Comparison of ENCODE assay signal across 14 cellular contexts in the genomic region with DNA sequence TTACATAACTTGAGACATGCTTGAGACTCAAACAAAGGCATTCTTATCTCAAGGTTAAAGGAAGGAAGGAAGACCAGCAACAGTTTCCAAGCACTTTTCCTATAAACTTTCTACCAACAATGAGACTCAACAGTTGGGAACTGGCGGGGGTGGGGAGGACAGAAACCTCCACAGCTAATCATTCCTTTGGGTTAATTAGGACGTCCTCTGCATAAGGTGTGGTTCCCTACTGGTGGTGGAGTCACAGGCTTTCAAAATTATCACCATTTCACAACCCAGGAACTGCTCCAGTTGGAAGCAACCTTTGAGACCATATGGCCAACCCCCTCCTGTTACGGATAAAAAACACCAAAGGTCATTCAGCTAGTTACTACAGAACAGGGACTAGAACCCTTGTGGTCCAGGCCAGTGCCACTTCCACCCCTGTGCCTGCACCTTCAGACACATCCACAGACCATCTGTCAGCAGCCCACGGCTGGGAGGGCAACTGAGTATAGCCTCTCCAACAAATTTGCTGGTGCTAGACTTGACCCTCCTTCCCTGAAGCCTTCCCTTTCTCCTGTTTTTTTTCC. TPM values are rescaled to one million over a fixed set of nuclear protein-coding genes. Genes with fewer than 3 reads are reported as not detected.
DNase-seq lines count a peak whose midpoint lies in the region; ATAC-seq and TF ChIP-seq lines count a peak whose summit lies in the region.
"Had no signal": no experiment of that assay in that cellular context is flagged by ENCODE, and none has a peak within 500 bp of the region (broad histone marks: within the 10 kb centered on the region; RNA-seq: fewer than 3 reads in every experiment).

No MANE protein-coding gene starts in this region.

- DNase-seq in NB4 (ENCODE audit: low read depth): peak; percentile 75
- peak; percentile 49 for DNase-seq in endodermal cell
- peak; percentile 38 to 78 (median 60) for DNase-seq in right lobe of liver
- no peak for DNase-seq in activated CD4-positive, alpha-beta T cell treated with anti-CD3 and anti-CD28 coated beads, Interleukin-2, amount 50 U/mL, for 48 hours
- no peak for DNase-seq in NCI-H2227 (lab: John Stamatoyannopoulos, UW; ENCODE audit: unreplicated experiment)
- no peak for DNase-seq in cortex of kidney (lab: John Stamatoyannopoulos, UW)
- no peak for DNase-seq in GOT3 (lab: John Stamatoyannopoulos, UW)
- DNase-seq: activated T-cell treated with anti-CD3 and anti-CD28 coated beads, Interleukin-2, amount 50 U/mL, for 24 hours; NCI-H146; NCI-H774; SIG-M5 had no signal

- intact Hi-C loops in right lobe of liver (cut with DNase I): no loop called here

- TF ChIP-seq CTCF in NB4 (IDR thresholded peaks at IDR 0.05; ENCODE audit: low read depth, low read length) (no peak), endodermal cell (conservative IDR thresholded peaks at IDR 0.05) (no peak), right lobe of liver (IDR thresholded peaks at IDR 0.05) (no peak)

- H3K4me1 Mint-ChIP-seq in endodermal cell: peaks cover 22% of the 10 kb centered on the region

- TF ChIP-seq POLR2A in NB4 (IDR thresholded peaks at IDR 0.05; ENCODE audit: extremely low read depth, insufficient read length): no peak
- TF ChIP-seq POLR2A in right lobe of liver (IDR thresholded peaks at IDR 0.05): peak; percentile 41

- no peaks in the 10 kb centered on the region for H3K36me3 ChIP-seq in endodermal cell (ENCODE audit: control insufficient read depth, insufficient read depth, low read length)
- no peaks in the 10 kb centered on the region for H3K36me3 ChIP-seq in right lobe of liver
- H3K36me3 ChIP-seq in subcutaneous abdominal adipose tissue (ENCODE audit: control insufficient read depth in 5 of 5, insufficient read depth in 5 of 5, low read length in 5 of 5): no peaks in the 10 kb centered on the region
- H3K36me3 ChIP-seq: BLaER1 treated with 17β-estradiol and CSF1 and Interleukin-3, amounts not matched to agents 10 nM and 100 nM had no signal

- H3K4me3 Mint-ChIP-seq in endodermal cell: no peak overlapping the region
- H3K4me3 Mint-ChIP-seq: activated T-cell treated with anti-CD3 and anti-CD28 coated beads, Interleukin-2, amount 50 U/mL, for 24 hours had no signal

- peaks cover 42% of the 10 kb centered on the region for H3K9me3 Mint-ChIP-seq in endodermal cell

- no peaks in the 10 kb centered on the region for H3K4me1 ChIP-seq in endodermal cell (ENCODE audit: control insufficient read depth, insufficient read depth, low read length)
- H3K4me1 ChIP-seq in right lobe of liver: peaks cover 0 to 53% (median 18%) of the 10 kb centered on the region in 4 donors
- peaks cover 0 to 36% (median 30%) of the 10 kb centered on the region in 5 donors for H3K4me1 ChIP-seq in subcutaneous abdominal adipose tissue (ENCODE audit: control insufficient read depth in 5 of 5, insufficient read depth in 5 of 5, low read length in 5 of 5)

- no peak overlapping the region for H3K4me3 ChIP-seq in NB4 (ENCODE audit: low read depth, low read length)
- no peak overlapping the region for H3K4me3 ChIP-seq in endodermal cell (ENCODE audit: low read length)
- no peak overlapping the region for H3K4me3 ChIP-seq in right lobe of liver
- no peak overlapping the region for H3K4me3 ChIP-seq in subcutaneous abdominal adipose tissue (ENCODE audit: low read depth in 1 of 5, low read length in 5 of 5)
- H3K4me3 ChIP-seq: BLaER1 treated with 17β-estradiol and CSF1 and Interleukin-3, amounts not matched to agents 10 nM and 100 nM had no signal

- H3K27ac ChIP-seq in endodermal cell (ENCODE audit: low read depth, low read length) (no peak overlapping the region), right lobe of liver (peak overlapping the region; percentile 72 to 85 (median 84)), subcutaneous abdominal adipose tissue (ENCODE audit: low read depth, low read length) (peak overlapping the region; percentile 19)
- H3K27ac ChIP-seq: BLaER1 treated with 17β-estradiol and CSF1 and Interleukin-3, amounts not matched to agents 10 nM and 100 nM; VCaP had no signal

- no peak overlapping the region for H3K27ac Mint-ChIP-seq in endodermal cell
- H3K27ac Mint-ChIP-seq: activated T-cell treated with anti-CD3 and anti-CD28 coated beads, Interleukin-2, amount 50 U/mL, for 24 hours had no signal

- no peaks in the 10 kb centered on the region for H3K27me3 ChIP-seq in endodermal cell (ENCODE audit: control insufficient read depth, insufficient read depth, low read length, poor library complexity, severe bottlenecking)
- no peaks in the 10 kb centered on the region for H3K27me3 ChIP-seq in right lobe of liver
- no peaks in the 10 kb centered on the region for H3K27me3 ChIP-seq in subcutaneous abdominal adipose tissue (ENCODE audit: control insufficient read depth in 5 of 5, insufficient read depth in 4 of 5, low read length in 5 of 5)
- H3K27me3 ChIP-seq: BLaER1 treated with 17β-estradiol and CSF1 and Interleukin-3, amounts not matched to agents 10 nM and 100 nM had no signal

- H3K36me3 Mint-ChIP-seq in endodermal cell (ENCODE audit: low read depth): peaks cover 10% of the 10 kb centered on the region

- ATAC-seq in right lobe of liver: peak; percentile 73 to 82 (median 82)

- peaks cover 37% of the 10 kb centered on the region for H3K9me3 ChIP-seq in endodermal cell (ENCODE audit: control insufficient read depth, low read length)
- no peaks in the 10 kb centered on the region for H3K9me3 ChIP-seq in right lobe of liver
- peaks cover 0 to 2% (median 0%) of the 10 kb centered on the region in 5 donors for H3K9me3 ChIP-seq in subcutaneous abdominal adipose tissue (ENCODE audit: control insufficient read depth in 5 of 5, low read length in 5 of 5)

- 75 to 91% methylated on average over 1 to 4 of the region's 4 CpGs for WGBS in endodermal cell (ENCODE audit: insufficient coverage in 1 of 2, insufficient read length in 1 of 2), 2 experiments
- WGBS in right lobe of liver (ENCODE audit: insufficient coverage, low coverage, low lambda C conversion rate, missing lambda C conversion rate): 22% methylated on average over 3 of the region's 4 CpGs

- no peak overlapping the region for H3K9ac ChIP-seq in endodermal cell (ENCODE audit: extremely low read depth, low read length, poor library complexity, severe bottlenecking)
- H3K9ac ChIP-seq in subcutaneous abdominal adipose tissue (ENCODE audit: low read length in 5 of 5): no peak overlapping the region
- H3K9ac ChIP-seq: BLaER1 treated with 17β-estradiol and CSF1 and Interleukin-3, amounts not matched to agents 10 nM and 100 nM had no signal

- H3K27me3 Mint-ChIP-seq in endodermal cell (ENCODE audit: insufficient read depth): no peaks in the 10 kb centered on the region
- H3K27me3 Mint-ChIP-seq: activated T-cell treated with anti-CD3 and anti-CD28 coated beads, Interleukin-2, amount 50 U/mL, for 24 hours had no signal

RNA-seq across cellular contexts. Expression of a gene that starts 30.1 kb away (rescaled TPM):
- total RNA-seq in endodermal cell (100 to 1,000 TPM; 125 to 139 TPM), right lobe of liver (10 to 100 TPM; 39.1 to 57.5 (median 46.3) TPM)
- 90.9 TPM for polyA plus RNA-seq in endodermal cell (2013, experiment 1 of 2)
- 94.2 TPM for polyA plus RNA-seq in endodermal cell (2013, experiment 2 of 2)

Comparison
In these comparisons a context has a peak if more than half of its experiments do, and no peak if none do; other contexts are left out.
1. DNase-seq: peak in NB4 (single experiment), endodermal cell (single experiment) and right lobe of liver (3 of 3); none in activated CD4-positive, alpha-beta T cell treated with anti-CD3 and anti-CD28 coated beads, Interleukin-2, amount 50 U/mL, for 48 hours (0 of 2), NCI-H2227 (single experiment), cortex of kidney (single experiment) and GOT3 (single experiment).